ENCODE assay signal across 7 cellular contexts in the genomic region with DNA sequence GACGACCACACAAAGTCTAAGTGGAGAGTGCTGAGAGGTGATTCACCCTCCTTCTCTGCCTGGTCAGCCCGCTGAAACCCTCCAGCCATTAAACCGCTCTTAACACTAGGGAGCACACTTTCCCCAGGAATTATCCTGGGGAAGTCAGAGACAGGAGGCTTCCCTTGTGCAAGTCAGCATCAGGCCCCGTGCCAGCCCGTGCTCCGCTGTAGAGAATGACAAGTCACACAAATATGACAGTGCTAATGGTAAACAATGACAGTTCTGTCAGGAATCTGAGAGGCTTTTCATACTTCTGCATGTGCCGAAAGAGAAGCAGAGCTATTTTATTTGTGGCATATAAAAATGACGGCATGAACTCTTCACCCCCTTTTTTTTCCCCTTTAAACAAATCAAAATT.
DNase-seq lines count a peak whose midpoint lies in the region; ATAC-seq, FAIRE-seq and TF ChIP-seq lines count a peak whose summit lies in the region.

No MANE protein-coding gene starts in this region.

- POLR2A ChIA-PET in HEK293 (lab: Yijun Ruan, JAX): no interaction called here
- POLR2A ChIA-PET in activated CD8-positive, alpha-beta T cell treated with anti-CD3 and anti-CD28 coated beads for 36 hours (lab: Charles Lee): no interaction called here

- H3K36me3 Mint-ChIP-seq in activated CD8-positive, alpha-beta T cell treated with anti-CD3 and anti-CD28 coated beads for 36 hours (ENCODE audit: low read depth): no peaks in the 10 kb centered on the region

- no peaks in the 10 kb centered on the region for H3K4me1 Mint-ChIP-seq in activated CD8-positive, alpha-beta T cell treated with anti-CD3 and anti-CD28 coated beads for 36 hours (ENCODE audit: low read depth)

- peak; percentile 83 for DNase-seq in NCI-H510A treated with DMSO at 0.1 percent for 48 hours (lab: John Stamatoyannopoulos, UW)
- DNase-seq in cardiac fibroblast (ENCODE audit: low read depth in 2 of 2): peak; percentile 92 to 97
- DNase-seq in smooth muscle cell of the brain vasculature (ENCODE audit: low read depth, low spot score): peak; percentile 79
- no peak for DNase-seq in activated CD8-positive, alpha-beta T cell treated with anti-CD3 and anti-CD28 coated beads for 36 hours

- CTCF ChIA-PET in HEK293 (lab: Yijun Ruan, JAX): interaction anchor here (0.6 to 1.7 kb wide), 2 partner anchors 695 to 1724 kb away, joined by 3 to 6 read pairs; no protein-coding TSS in a partner anchor
- CTCF ChIA-PET in activated CD8-positive, alpha-beta T cell treated with anti-CD3 and anti-CD28 coated beads for 36 hours (lab: Charles Lee): no interaction called here

- intact Hi-C loops in activated CD8-positive, alpha-beta T cell treated with anti-CD3 and anti-CD28 coated beads for 36 hours (cut with micrococcal nuclease): no loop called here

- H3K4me3 ChIP-seq in HEK293 (ENCODE audit: low read depth, low read length) (no peak overlapping the region), cardiac fibroblast (replicated peaks in 1 of 2; ENCODE audit: low read depth in 2 of 2, low read length in 2 of 2) (no peak overlapping the region)

- H3K9me3 Mint-ChIP-seq in activated CD8-positive, alpha-beta T cell treated with anti-CD3 and anti-CD28 coated beads for 36 hours: peaks cover 2% of the 10 kb centered on the region

- no peak overlapping the region for H3K27ac ChIP-seq in HEK293 (ENCODE audit: extremely low read depth, low read depth, low read length)

- H3K4me1 ChIP-seq in HEK293 (ENCODE audit: control insufficient read depth, insufficient read depth, low read length): no peaks in the 10 kb centered on the region

- H3K27me3 Mint-ChIP-seq in activated CD8-positive, alpha-beta T cell treated with anti-CD3 and anti-CD28 coated beads for 36 hours: no peaks in the 10 kb centered on the region

- H3K27ac Mint-ChIP-seq in activated CD8-positive, alpha-beta T cell treated with anti-CD3 and anti-CD28 coated beads for 36 hours: no peak overlapping the region

- ATAC-seq in activated CD8-positive, alpha-beta T cell treated with anti-CD3 and anti-CD28 coated beads for 36 hours: no peak
- ATAC-seq in HG03378 (IDR thresholded peaks at IDR 0.05; ENCODE audit: unreplicated experiment): no peak

- H3K9me3 ChIP-seq in HEK293 (ENCODE audit: control insufficient read depth, insufficient read depth, low read depth, low read length): no peaks in the 10 kb centered on the region

- H3K36me3 ChIP-seq in HEK293 (ENCODE audit: control insufficient read depth in 2 of 2, insufficient read depth in 1 of 2, low read length in 2 of 2): no peaks in the 10 kb centered on the region

- H3K4me3 Mint-ChIP-seq in activated CD8-positive, alpha-beta T cell treated with anti-CD3 and anti-CD28 coated beads for 36 hours: no peak overlapping the region

- FAIRE-seq in islet of Langerhans (lab: Jason Lieb, UNC): peak; percentile 84

- no peak for TF ChIP-seq CTCF in HEK293 (tag by site-specific recombination; IDR thresholded peaks at IDR 0.05)
- TF ChIP-seq CTCF in cardiac fibroblast (IDR thresholded peaks at IDR 0.05; ENCODE audit: low read depth, low read length): peak; percentile 68
- TF ChIP-seq CTCF in activated CD8-positive, alpha-beta T cell treated with anti-CD3 and anti-CD28 coated beads for 36 hours (IDR thresholded peaks at IDR 0.05): no peak

TF ChIP-seq in HEK293, 187 proteins besides CTCF, POLR2A, EP300 and RAD21:
- TF ChIP-seq RBAK (tag by site-specific recombination; IDR thresholded peaks at IDR 0.05): no peak
- TF ChIP-seq, protein P1, sequence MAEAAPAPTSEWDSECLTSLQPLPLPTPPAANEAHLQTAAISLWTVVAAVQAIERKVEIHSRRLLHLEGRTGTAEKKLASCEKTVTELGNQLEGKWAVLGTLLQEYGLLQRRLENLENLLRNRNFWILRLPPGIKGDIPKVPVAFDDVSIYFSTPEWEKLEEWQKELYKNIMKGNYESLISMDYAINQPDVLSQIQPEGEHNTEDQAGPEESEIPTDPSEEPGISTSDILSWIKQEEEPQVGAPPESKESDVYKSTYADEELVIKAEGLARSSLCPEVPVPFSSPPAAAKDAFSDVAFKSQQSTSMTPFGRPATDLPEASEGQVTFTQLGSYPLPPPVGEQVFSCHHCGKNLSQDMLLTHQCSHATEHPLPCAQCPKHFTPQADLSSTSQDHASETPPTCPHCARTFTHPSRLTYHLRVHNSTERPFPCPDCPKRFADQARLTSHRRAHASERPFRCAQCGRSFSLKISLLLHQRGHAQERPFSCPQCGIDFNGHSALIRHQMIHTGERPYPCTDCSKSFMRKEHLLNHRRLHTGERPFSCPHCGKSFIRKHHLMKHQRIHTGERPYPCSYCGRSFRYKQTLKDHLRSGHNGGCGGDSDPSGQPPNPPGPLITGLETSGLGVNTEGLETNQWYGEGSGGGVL (tag by site-specific recombination; IDR thresholded peaks at IDR 0.05): no peak
- no peak for TF ChIP-seq ZNF157 (tag by site-specific recombination; IDR thresholded peaks at IDR 0.05)
- no peak for TF ChIP-seq ZBTB20 (tag by site-specific recombination; IDR thresholded peaks at IDR 0.05)
- no peak for TF ChIP-seq ZNF658 (tag by site-specific recombination; IDR thresholded peaks at IDR 0.05)
- TF ChIP-seq ZXDB (tag by site-specific recombination; IDR thresholded peaks at IDR 0.05): no peak
- no peak for TF ChIP-seq SP3 (tag by site-specific recombination; IDR thresholded peaks at IDR 0.05)
- TF ChIP-seq ZNF777 (tag by site-specific recombination; IDR thresholded peaks at IDR 0.05; ENCODE audit: borderline replicate concordance): no peak
- TF ChIP-seq, protein P2, sequence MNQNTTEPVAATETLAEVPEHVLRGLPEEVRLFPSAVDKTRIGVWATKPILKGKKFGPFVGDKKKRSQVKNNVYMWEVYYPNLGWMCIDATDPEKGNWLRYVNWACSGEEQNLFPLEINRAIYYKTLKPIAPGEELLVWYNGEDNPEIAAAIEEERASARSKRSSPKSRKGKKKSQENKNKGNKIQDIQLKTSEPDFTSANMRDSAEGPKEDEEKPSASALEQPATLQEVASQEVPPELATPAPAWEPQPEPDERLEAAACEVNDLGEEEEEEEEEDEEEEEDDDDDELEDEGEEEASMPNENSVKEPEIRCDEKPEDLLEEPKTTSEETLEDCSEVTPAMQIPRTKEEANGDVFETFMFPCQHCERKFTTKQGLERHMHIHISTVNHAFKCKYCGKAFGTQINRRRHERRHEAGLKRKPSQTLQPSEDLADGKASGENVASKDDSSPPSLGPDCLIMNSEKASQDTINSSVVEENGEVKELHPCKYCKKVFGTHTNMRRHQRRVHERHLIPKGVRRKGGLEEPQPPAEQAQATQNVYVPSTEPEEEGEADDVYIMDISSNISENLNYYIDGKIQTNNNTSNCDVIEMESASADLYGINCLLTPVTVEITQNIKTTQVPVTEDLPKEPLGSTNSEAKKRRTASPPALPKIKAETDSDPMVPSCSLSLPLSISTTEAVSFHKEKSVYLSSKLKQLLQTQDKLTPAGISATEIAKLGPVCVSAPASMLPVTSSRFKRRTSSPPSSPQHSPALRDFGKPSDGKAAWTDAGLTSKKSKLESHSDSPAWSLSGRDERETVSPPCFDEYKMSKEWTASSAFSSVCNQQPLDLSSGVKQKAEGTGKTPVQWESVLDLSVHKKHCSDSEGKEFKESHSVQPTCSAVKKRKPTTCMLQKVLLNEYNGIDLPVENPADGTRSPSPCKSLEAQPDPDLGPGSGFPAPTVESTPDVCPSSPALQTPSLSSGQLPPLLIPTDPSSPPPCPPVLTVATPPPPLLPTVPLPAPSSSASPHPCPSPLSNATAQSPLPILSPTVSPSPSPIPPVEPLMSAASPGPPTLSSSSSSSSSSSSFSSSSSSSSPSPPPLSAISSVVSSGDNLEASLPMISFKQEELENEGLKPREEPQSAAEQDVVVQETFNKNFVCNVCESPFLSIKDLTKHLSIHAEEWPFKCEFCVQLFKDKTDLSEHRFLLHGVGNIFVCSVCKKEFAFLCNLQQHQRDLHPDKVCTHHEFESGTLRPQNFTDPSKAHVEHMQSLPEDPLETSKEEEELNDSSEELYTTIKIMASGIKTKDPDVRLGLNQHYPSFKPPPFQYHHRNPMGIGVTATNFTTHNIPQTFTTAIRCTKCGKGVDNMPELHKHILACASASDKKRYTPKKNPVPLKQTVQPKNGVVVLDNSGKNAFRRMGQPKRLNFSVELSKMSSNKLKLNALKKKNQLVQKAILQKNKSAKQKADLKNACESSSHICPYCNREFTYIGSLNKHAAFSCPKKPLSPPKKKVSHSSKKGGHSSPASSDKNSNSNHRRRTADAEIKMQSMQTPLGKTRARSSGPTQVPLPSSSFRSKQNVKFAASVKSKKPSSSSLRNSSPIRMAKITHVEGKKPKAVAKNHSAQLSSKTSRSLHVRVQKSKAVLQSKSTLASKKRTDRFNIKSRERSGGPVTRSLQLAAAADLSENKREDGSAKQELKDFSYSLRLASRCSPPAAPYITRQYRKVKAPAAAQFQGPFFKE (tag by site-specific recombination; IDR thresholded peaks at IDR 0.05; ENCODE audit: borderline replicate concordance): no peak
- no peak for TF ChIP-seq ZNF350 (tag by site-specific recombination; IDR thresholded peaks at IDR 0.05)
- 0 out of 2 replicates have a peak, but pooled peaks have one; percentile 43 for TF ChIP-seq ZNF660 (tag by site-specific recombination; IDR thresholded peaks at IDR 0.05)
- TF ChIP-seq ZNF37A (tag by site-specific recombination; IDR thresholded peaks at IDR 0.05): no peak
- no peak for TF ChIP-seq ZNF664 (tag by site-specific recombination; IDR thresholded peaks at IDR 0.05)
- no peak for TF ChIP-seq SP2 (tag by site-specific recombination; IDR thresholded peaks at IDR 0.05)
- peak; percentile 56 for TF ChIP-seq ZNF654 (tag by site-specific recombination; IDR thresholded peaks at IDR 0.05; ENCODE audit: low read depth)
- no peak for TF ChIP-seq ZBTB1 (tag by site-specific recombination; IDR thresholded peaks at IDR 0.05)
- no peak for TF ChIP-seq ZNF776 (tag by site-specific recombination; IDR thresholded peaks at IDR 0.05; ENCODE audit: borderline replicate concordance)
